Comparison of ENCODE assay signal across 7 cellular contexts in the genomic region with DNA sequence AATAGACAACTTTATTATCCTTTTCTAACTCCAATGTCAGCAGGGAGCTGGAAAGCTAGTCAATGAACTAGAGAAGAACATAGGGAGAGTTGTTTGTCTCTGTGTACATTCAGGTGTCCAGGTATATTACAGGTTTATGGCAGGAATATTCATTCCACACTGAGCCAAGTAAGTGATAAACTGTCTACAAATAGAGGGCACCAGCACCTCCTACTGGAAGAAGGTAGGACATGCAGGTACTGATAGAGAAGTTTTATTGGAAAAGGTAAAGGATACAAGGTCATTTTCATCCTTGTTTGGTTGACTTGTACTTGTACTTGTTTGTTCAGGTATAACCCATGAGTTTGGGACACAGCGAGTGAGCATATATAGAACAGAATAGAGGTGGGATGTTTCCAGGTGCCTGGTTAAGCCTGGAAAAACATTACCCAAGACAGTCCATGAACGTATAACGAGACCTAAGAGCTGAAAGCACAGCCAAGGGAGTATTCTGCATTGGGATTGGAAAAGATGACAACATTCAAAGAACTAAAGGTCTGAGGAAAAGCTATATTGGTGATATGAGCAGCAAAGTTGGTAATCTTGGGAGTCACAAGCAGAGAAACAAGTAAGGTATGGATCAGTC.
DNase-seq lines count a peak whose midpoint lies in the region; FAIRE-seq and TF ChIP-seq lines count a peak whose summit lies in the region.

No MANE protein-coding gene starts in this region.

- H3K4me3 ChIP-seq in DOHH2 (ENCODE audit: low read length) (no peak overlapping the region), HEK293 (ENCODE audit: low read depth, low read length) (no peak overlapping the region), vagina (no peak overlapping the region)

- POLR2A ChIA-PET in HEK293 (lab: Yijun Ruan, JAX) = no interaction called here

- H3F3A ChIP-seq in DOHH2 (ENCODE audit: control insufficient read depth, insufficient read depth) = no peaks in the 10 kb centered on the region

- intact Hi-C loops in vagina (cut with DNase I) = no loop called here

- H3K9me3 ChIP-seq in DOHH2 (ENCODE audit: control insufficient read depth, insufficient read depth, low read length) (no peaks in the 10 kb centered on the region), HEK293 (ENCODE audit: control insufficient read depth, insufficient read depth, low read depth, low read length) (no peaks in the 10 kb centered on the region), vagina (no peaks in the 10 kb centered on the region)

- H3K27ac ChIP-seq in DOHH2 (ENCODE audit: low read depth, low read length) (no peak overlapping the region), HEK293 (ENCODE audit: extremely low read depth, low read depth, low read length) (no peak overlapping the region), vagina (no peak overlapping the region)

- CTCF ChIA-PET in HEK293 (lab: Yijun Ruan, JAX) = interaction anchor here (0.5 to 3.4 kb wide), 46 partner anchors 9 to 1514 kb away, joined by 3 to 27 read pairs (median 4); no protein-coding TSS in a partner anchor

- peak; percentile 83 for TF ChIP-seq CTCF in DOHH2 (IDR thresholded peaks at IDR 0.05; ENCODE audit: low read depth, low read length, poor library complexity, severe bottlenecking)
- TF ChIP-seq CTCF in HEK293 (tag by site-specific recombination; IDR thresholded peaks at IDR 0.05) = 0 out of 2 replicates have a peak, but pooled peaks have one; percentile 16
- TF ChIP-seq CTCF in vagina (IDR thresholded peaks at IDR 0.05) = peak in 1 of 3 experiments; percentile 15

- no peaks in the 10 kb centered on the region for H3K9me2 ChIP-seq in DOHH2 (replicated peaks; ENCODE audit: control insufficient read depth, low read length)

- DNase-seq in iPS-NIHi7 (ENCODE audit: extremely low spot score) (peak; percentile 66), vagina (ENCODE audit: extremely low spot score in 2 of 2) (no peak)
- no peak for DNase-seq in activated CD8-positive, alpha-beta memory T cell treated with anti-CD3 and anti-CD28 coated beads for 24 hours
- no peak for DNase-seq in activated CD4-positive, CD25-positive, alpha-beta regulatory T cell (lab: John Stamatoyannopoulos, UW)

- no peak overlapping the region for H3K4me2 ChIP-seq in DOHH2 (ENCODE audit: low read length)

- no peaks in the 10 kb centered on the region for H4K20me1 ChIP-seq in DOHH2 (ENCODE audit: control insufficient read depth, insufficient read depth, low read depth, low read length)

- FAIRE-seq in TTC549 (lab: Jason Lieb, UNC) = peak; percentile 7

- TF ChIP-seq POLR2A in vagina (IDR thresholded peaks at IDR 0.05) = no peak

- H3K36me3 ChIP-seq in DOHH2 (ENCODE audit: control insufficient read depth, low read length) (no peaks in the 10 kb centered on the region), HEK293 (ENCODE audit: control insufficient read depth in 2 of 2, insufficient read depth in 1 of 2, low read length in 2 of 2) (no peaks in the 10 kb centered on the region), vagina (no peaks in the 10 kb centered on the region)

- H3K79me2 ChIP-seq in DOHH2 (ENCODE audit: control insufficient read depth, low read length) = no peaks in the 10 kb centered on the region

- H3K27me3 ChIP-seq in DOHH2 (ENCODE audit: control insufficient read depth, low read length) (no peaks in the 10 kb centered on the region), vagina (no peaks in the 10 kb centered on the region)

- no peaks in the 10 kb centered on the region for H3K4me1 ChIP-seq in DOHH2 (ENCODE audit: control insufficient read depth, low read length)
- H3K4me1 ChIP-seq in HEK293 (ENCODE audit: control insufficient read depth, insufficient read depth, low read length) = no peaks in the 10 kb centered on the region
- H3K4me1 ChIP-seq in vagina = no peaks in the 10 kb centered on the region

TF ChIP-seq in HEK293, 187 proteins besides CTCF, POLR2A, EP300 and RAD21:
- TF ChIP-seq YY1 (tag by site-specific recombination; IDR thresholded peaks at IDR 0.05) (no peak), ZSCAN23 (tag by site-specific recombination; IDR thresholded peaks at IDR 0.05) (no peak), ZNF785 (tag by site-specific recombination; IDR thresholded peaks at IDR 0.05) (peak; percentile 99), ZNF654 (tag by site-specific recombination; IDR thresholded peaks at IDR 0.05; ENCODE audit: low read depth) (peak; percentile 64)
TF ChIP-seq in HEK293: peak in this region for 2.
